ENCODE assay signal across 10 cellular contexts in the genomic region with DNA sequence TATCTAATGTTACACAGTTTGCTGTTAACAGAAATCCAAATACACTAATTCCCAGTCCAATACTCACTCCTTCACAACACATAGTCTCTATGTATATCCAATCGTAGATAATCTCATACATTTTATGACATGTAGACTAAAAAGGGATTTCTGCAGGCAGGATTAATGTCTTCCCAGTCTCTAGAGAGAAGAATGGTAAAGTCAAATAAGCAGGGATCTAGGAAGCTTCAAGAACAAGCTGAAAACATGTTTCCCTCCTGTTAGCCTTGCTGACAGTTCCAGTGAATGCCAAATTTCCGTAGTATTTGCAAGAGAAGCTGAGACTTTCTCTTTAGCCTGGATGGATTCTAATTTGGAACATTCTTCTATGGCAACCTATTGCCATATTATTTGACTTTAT.
"Had no signal": no experiment of that assay in that cellular context is flagged by ENCODE, and none has a peak within 500 bp of the region (broad histone marks: within the 10 kb centered on the region; RNA-seq: fewer than 3 reads in every experiment).

No MANE protein-coding gene starts in this region.

- H2AFZ ChIP-seq: GM23338 had no signal

- H3K27me3 Mint-ChIP-seq: IgD-negative memory B cell had no signal

- H3K4me3 ChIP-seq: GM23338 had no signal

- H3K27ac Mint-ChIP-seq: GM23338, H9, IgD-negative memory B cell had no signal

- DNase-seq: H9, HCEC 1CT, KBM-7 had no signal

- H3K27ac ChIP-seq: HL-60, KMS-11 had no signal

- H3K9ac ChIP-seq: KMS-11 had no signal

- FAIRE-seq: H1, H54, HepG2 had no signal

- H3K4me1 Mint-ChIP-seq: IgD-negative memory B cell had no signal

- H3K36me3 Mint-ChIP-seq: IgD-negative memory B cell had no signal

- H3K4me3 Mint-ChIP-seq: GM23338, H9, IgD-negative memory B cell had no signal

- H3K4me2 ChIP-seq: GM23338, KMS-11 had no signal
